In the genomic region with DNA sequence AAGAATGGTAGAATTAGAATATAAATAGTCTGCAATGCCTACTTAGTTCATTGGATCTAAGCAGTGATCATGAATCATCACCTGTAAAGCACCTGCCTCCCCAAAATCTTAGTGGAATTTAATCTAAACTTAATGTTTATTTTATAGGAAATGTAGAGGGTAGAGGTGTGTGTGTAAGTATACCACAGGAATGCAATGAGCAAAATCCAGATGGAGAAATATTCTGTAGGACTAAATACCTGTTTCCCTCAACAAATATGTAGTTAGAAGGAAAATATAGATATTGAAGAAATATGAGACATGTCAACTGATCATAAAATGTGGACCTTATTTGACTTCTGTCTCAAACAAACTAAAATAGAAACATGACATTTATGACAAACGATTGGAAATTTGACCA, we compare ENCODE assay signal across 8 cellular contexts.
"Had no signal": no experiment of that assay in that cellular context is flagged by ENCODE, and none has a peak within 500 bp of the region (broad histone marks: within the 10 kb centered on the region; RNA-seq: fewer than 3 reads in every experiment).

No MANE protein-coding gene starts in this region.

- H3K4me3 ChIP-seq: GM12878 had no signal

- FAIRE-seq: G401.6, GM12878, GM12891, GM12892, GM18507, GM19239 had no signal

- ATAC-seq: GM12878 had no signal

- DNase-seq: GDM1, GF-D8 had no signal
